ENCODE assay signal across 1 cellular context in the genomic region with DNA sequence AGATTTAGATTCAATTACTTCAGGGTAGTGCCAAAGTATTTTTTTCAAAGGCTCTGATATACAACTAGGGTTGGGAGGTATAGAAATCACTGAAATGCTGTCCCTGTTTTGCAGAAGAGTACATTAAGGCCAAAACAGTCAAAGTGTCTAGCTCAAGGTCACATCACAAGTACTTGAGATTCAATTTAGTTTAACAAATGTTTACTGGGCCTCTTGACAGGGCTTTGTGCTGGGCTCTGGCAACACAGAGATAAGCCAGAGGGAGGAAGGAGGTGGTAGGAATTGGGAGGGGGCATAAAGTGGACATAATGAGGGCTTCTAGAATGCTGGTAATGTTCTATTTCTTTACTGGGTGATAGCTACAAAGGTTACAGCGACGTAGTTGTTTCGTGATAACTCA.
TF ChIP-seq lines count a peak whose summit lies in the region.

No MANE protein-coding gene starts in this region.

TF ChIP-seq in IMR-90, 13 proteins besides CTCF, POLR2A, EP300 and RAD21 (continued from another document):
- TF ChIP-seq, protein P1, sequence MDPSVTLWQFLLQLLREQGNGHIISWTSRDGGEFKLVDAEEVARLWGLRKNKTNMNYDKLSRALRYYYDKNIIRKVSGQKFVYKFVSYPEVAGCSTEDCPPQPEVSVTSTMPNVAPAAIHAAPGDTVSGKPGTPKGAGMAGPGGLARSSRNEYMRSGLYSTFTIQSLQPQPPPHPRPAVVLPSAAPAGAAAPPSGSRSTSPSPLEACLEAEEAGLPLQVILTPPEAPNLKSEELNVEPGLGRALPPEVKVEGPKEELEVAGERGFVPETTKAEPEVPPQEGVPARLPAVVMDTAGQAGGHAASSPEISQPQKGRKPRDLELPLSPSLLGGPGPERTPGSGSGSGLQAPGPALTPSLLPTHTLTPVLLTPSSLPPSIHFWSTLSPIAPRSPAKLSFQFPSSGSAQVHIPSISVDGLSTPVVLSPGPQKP (IDR thresholded peaks at IDR 0.05; ENCODE audit: borderline replicate concordance, low read depth, low read length) = no peak
- TF ChIP-seq FOS (IDR thresholded peaks at IDR 0.05; ENCODE audit: low read depth, low read length) = no peak
- TF ChIP-seq, protein P2, sequence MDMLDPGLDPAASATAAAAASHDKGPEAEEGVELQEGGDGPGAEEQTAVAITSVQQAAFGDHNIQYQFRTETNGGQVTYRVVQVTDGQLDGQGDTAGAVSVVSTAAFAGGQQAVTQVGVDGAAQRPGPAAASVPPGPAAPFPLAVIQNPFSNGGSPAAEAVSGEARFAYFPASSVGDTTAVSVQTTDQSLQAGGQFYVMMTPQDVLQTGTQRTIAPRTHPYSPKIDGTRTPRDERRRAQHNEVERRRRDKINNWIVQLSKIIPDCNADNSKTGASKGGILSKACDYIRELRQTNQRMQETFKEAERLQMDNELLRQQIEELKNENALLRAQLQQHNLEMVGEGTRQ (IDR thresholded peaks at IDR 0.05; ENCODE audit: low read depth, low read length) = no peak
- no peak for TF ChIP-seq RCOR1 (IDR thresholded peaks at IDR 0.05; ENCODE audit: insufficient replicate concordance, low read length)
- no peak for TF ChIP-seq MAZ (IDR thresholded peaks at IDR 0.05; ENCODE audit: borderline replicate concordance, low read depth, low read length)
- no peak for TF ChIP-seq CHD1 (IDR thresholded peaks at IDR 0.05; ENCODE audit: low read depth, low read length)
- TF ChIP-seq MXI1 (IDR thresholded peaks at IDR 0.05; ENCODE audit: borderline replicate concordance, low read depth, low read length) = no peak
- no peak for TF ChIP-seq CEBPB (IDR thresholded peaks at IDR 0.05; ENCODE audit: low read depth, low read length)
- no peak for TF ChIP-seq SMC3 (IDR thresholded peaks at IDR 0.05; ENCODE audit: low read depth, low read length)
- no peak for TF ChIP-seq BHLHE40 (IDR thresholded peaks at IDR 0.05; ENCODE audit: low read depth, low read length)
